ENCODE assay signal across 31 cellular contexts in the genomic region with DNA sequence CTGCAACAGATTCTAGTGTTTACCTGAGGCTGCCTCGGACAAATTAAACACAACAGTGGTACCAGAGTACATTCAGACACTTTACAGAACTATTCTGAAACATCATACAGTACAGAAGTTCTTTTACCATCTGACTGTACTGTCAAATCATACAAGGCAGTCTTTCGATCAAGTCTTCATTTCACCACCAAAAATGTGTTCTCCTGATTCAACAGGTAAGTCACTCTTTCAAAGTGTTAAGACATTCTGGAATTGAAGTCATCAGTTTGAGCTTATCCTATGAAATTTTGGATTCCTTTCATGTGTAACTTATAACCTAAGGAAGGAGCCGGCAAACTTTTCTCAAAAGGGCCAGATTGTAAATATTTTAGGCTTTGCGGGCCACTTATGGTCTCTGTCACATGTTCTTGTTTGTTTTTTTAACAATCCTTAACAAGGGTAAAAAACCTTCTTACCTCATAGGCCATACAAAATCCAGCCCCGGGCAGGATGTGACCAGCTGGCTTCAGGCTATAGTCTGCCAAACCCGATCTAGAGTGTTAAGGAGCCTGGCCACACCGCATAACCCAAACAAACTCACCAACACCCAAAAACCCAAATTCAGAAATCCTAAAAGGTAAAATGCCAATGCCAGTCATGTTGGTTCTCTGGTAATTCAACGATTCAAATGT.
"Had no signal": no experiment of that assay in that cellular context is flagged by ENCODE, and none has a peak within 500 bp of the region (broad histone marks: within the 10 kb centered on the region; RNA-seq: fewer than 3 reads in every experiment).

No MANE protein-coding gene starts in this region.

- H3K9me3 Mint-ChIP-seq: activated naive CD4-positive, alpha-beta T cell treated with anti-CD3 and anti-CD28 coated beads, Interleukin-2, amount 50 U/mL, for 24 hours; T-helper 2 cell treated with Interferon-gamma antibody and Interleukin-4, amounts not matched to agents 5 μg/mL and 100 μg/mL, for 36 hours had no signal

- FAIRE-seq: bronchial epithelial cell had no signal

- DNase-seq: activated CD4-positive, alpha-beta T cell treated with anti-CD3 and anti-CD28 coated beads for 4 hours; activated CD4-positive, alpha-beta T cell treated with anti-CD3 and anti-CD28 coated beads, Interleukin-2, amount 50 U/mL, for 4 hours; activated CD8-positive, alpha-beta memory T cell treated with anti-CD3 and anti-CD28 coated beads, Interleukin-2, amount 50 U/mL, for 48 hours; activated CD8-positive, alpha-beta T cell treated with anti-CD3 and anti-CD28 coated beads, Interleukin-2, amount 10 ng/mL, durations not matched to agents 7 days and 5 days; activated effector memory CD4-positive, alpha-beta T cell treated with Interleukin-2 at 50 U/mL for 16 hours; activated naive CD4-positive, alpha-beta T cell; activated T-cell treated with anti-CD3 and anti-CD28 coated beads, Interleukin-2, amount 50 U/mL, for 1 hour; amniotic stem cell; body of pancreas; central memory CD4-positive, alpha-beta T cell; KG1; MV-4-11; NCI-H1092 treated with DMSO at 0.1 percent for 48 hours; NCI-H1436; NCI-H187; NCI-H2171; NCI-H226; NCI-H510A; NCI-H526 treated with DMSO at 0.1 percent for 48 hours; NK-92 treated with Interleukin-12 subunit alpha and Interleukin-12 subunit beta, amount 100 ng/mL, for 24 hours; OCI-M1; RPMI8226; SW 1271 had no signal

- H3K4me1 ChIP-seq: ascending aorta, body of pancreas had no signal

- H3K36me3 ChIP-seq: ascending aorta had no signal

- H3K27ac ChIP-seq: ascending aorta, body of pancreas had no signal

- H3K27me3 Mint-ChIP-seq: activated naive CD4-positive, alpha-beta T cell treated with anti-CD3 and anti-CD28 coated beads, Interleukin-2, amount 50 U/mL, for 24 hours had no signal

- H3K27me3 ChIP-seq: ascending aorta, body of pancreas had no signal

- ATAC-seq: activated CD4-positive, CD25-positive, alpha-beta regulatory T cell treated with anti-CD3 and anti-CD28 coated beads, Interleukin-2, amount 50 U/mL, for 24 hours; activated CD8-positive, alpha-beta T cell treated with anti-CD3 and anti-CD28 coated beads, Interleukin-2, amount 10 ng/mL, durations not matched to agents 7 days and 5 days; body of pancreas; Panc1; Right ventricle myocardium inferior; SK-N-SH treated with all-trans-retinoic acid at 6 μM for 48 hours had no signal

- H3K27ac Mint-ChIP-seq: activated CD8-positive, alpha-beta T cell treated with anti-CD3 and anti-CD28 coated beads, Interleukin-2, amount 10 ng/mL, durations not matched to agents 7 days and 5 days; activated naive CD4-positive, alpha-beta T cell treated with anti-CD3 and anti-CD28 coated beads, Interleukin-2, amount 50 U/mL, for 24 hours; T-helper 2 cell treated with Interferon-gamma antibody and Interleukin-4, amounts not matched to agents 5 μg/mL and 100 μg/mL, for 36 hours had no signal

- H3K4me3 Mint-ChIP-seq: activated CD8-positive, alpha-beta T cell treated with anti-CD3 and anti-CD28 coated beads, Interleukin-2, amount 10 ng/mL, durations not matched to agents 7 days and 5 days; activated naive CD4-positive, alpha-beta T cell treated with anti-CD3 and anti-CD28 coated beads, Interleukin-2, amount 50 U/mL, for 24 hours; T-helper 2 cell treated with Interferon-gamma antibody and Interleukin-4, amounts not matched to agents 5 μg/mL and 100 μg/mL, for 36 hours had no signal

- H3K4me3 ChIP-seq: ascending aorta, body of pancreas had no signal
